Comparison of ENCODE assay signal across 8 cellular contexts in the genomic region with DNA sequence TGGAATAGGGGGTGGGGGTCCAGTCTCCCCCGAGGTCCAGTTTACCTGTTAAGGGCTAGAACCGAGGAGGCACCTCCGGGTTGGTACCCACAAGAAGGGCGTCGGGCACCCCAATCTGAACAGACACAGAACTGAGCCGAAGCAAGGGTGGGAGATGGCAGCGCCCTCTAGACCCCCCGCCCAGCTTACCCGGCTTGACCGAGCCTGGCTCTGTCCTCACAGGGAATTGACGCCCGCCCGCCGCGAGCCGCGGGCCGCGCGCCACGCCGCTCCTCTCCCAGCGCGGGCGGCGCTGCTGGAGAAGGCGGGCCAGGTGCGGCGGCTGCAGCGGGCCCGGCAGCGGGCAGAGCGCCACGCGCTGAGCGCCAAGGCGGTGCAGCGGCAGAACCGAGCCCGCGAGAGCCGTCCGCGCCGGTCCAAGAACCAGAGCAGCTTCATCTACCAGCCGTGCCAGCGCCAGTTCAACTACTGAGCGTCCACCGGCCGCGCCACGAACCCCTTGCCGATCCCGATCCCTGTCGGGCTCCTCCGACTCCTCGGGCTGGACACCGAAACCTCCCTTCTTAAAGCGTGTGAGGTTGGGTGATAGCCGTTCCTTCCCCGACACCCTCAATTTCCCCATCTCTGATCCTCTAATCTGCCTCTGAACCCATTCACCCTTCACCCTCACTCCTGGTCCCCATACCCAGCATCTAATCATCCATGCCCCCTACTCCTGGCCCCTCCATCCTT. TPM values are rescaled to one million over a fixed set of nuclear protein-coding genes. Genes with fewer than 3 reads are reported as not detected.
DNase-seq lines count a peak whose midpoint lies in the region; ATAC-seq lines count a peak whose summit lies in the region.

No MANE protein-coding gene starts in this region.

- peak overlapping the region; percentile 78 for H3K27ac Mint-ChIP-seq in activated naive CD8-positive, alpha-beta T cell treated with anti-CD3 and anti-CD28 coated beads for 36 hours

- peak; percentile 58 to 93 (median 84) for DNase-seq in C1 segment of cervical spinal cord (lab: John Stamatoyannopoulos, UW)
- peak; percentile 84 for DNase-seq in NCI-H345 (lab: John Stamatoyannopoulos, UW)
- DNase-seq in activated naive CD8-positive, alpha-beta T cell treated with anti-CD3 and anti-CD28 coated beads for 36 hours: peak; percentile 53
- peak; percentile 83 for DNase-seq in left cardiac atrium
- DNase-seq in posterior cingulate gyrus: peak; percentile 35 to 96 (median 79)
- no peak for DNase-seq in cerebellar cortex (ENCODE audit: low spot score)

- H3K9me3 Mint-ChIP-seq in activated naive CD8-positive, alpha-beta T cell treated with anti-CD3 and anti-CD28 coated beads for 36 hours: no peaks in the 10 kb centered on the region

- ATAC-seq in GM18511 (IDR thresholded peaks at IDR 0.05; ENCODE audit: unreplicated experiment) (peak; percentile 33), HG03039 (IDR thresholded peaks at IDR 0.05; ENCODE audit: unreplicated experiment) (peak; percentile 24), left cardiac atrium (peak; percentile 55 to 65)

- intact Hi-C loops in left cardiac atrium (cut with DNase I) (loop anchor here in 1 of 2 donors (10.0 kb wide), 1 partner anchor 125 kb away; no protein-coding TSS in a partner anchor), posterior cingulate gyrus (cut with DNase I) (loop anchor here (2.0 to 10.0 kb wide), 2 partner anchors 59 to 405 kb away; partner anchors contain the start of gene AHCY)

- H3K4me1 Mint-ChIP-seq in activated naive CD8-positive, alpha-beta T cell treated with anti-CD3 and anti-CD28 coated beads for 36 hours: peaks cover 13% of the 10 kb centered on the region

- H3K27me3 Mint-ChIP-seq in activated naive CD8-positive, alpha-beta T cell treated with anti-CD3 and anti-CD28 coated beads for 36 hours: no peaks in the 10 kb centered on the region

- peak overlapping the region; percentile 82 for H3K4me3 Mint-ChIP-seq in activated naive CD8-positive, alpha-beta T cell treated with anti-CD3 and anti-CD28 coated beads for 36 hours

- H3K36me3 Mint-ChIP-seq in activated naive CD8-positive, alpha-beta T cell treated with anti-CD3 and anti-CD28 coated beads for 36 hours: no peaks in the 10 kb centered on the region

RNA-seq across cellular contexts. Expression of gene TP53INP2, which starts 5.9 kb away (rescaled TPM):
- total RNA-seq in activated naive CD8-positive, alpha-beta T cell treated with anti-CD3 and anti-CD28 coated beads for 36 hours: 1 to 10 TPM; 2.6 to 2.9 TPM
- 100 to 1,000 TPM in 1 of 2 donors, 10 to 100 TPM in 1; 85.0 to 117 TPM for total RNA-seq in left cardiac atrium

RNA-seq across cellular contexts. Expression of gene PIGU, which starts 33.1 kb away (rescaled TPM):
- 10 to 100 TPM; 18.7 to 19.3 TPM for total RNA-seq in activated naive CD8-positive, alpha-beta T cell treated with anti-CD3 and anti-CD28 coated beads for 36 hours
- 10 to 100 TPM; 14.1 to 14.8 TPM for total RNA-seq in left cardiac atrium

Comparison
In these comparisons a context has a peak if more than half of its experiments do, and no peak if none do; other contexts are left out.
1. RNA of gene TP53INP2, which starts 5.9 kb away (total RNA-seq): 85.0 to 117 TPM in left cardiac atrium; 2.6 to 2.9 TPM in activated naive CD8-positive, alpha-beta T cell treated with anti-CD3 and anti-CD28 coated beads for 36 hours; every median in the first group is over 10 times any median in the second.
2. Peak in every context shown above with its lines, with median percentiles within 50 percentile points of each other: ATAC-seq.